24 cellular contexts compared by ENCODE assay signal in genomic region chr3:129736070-129736469, GRCh38.
A peak's percentile ranks its signal among the peaks of the same experiment; 100 is the strongest.
DNase-seq lines count a peak whose midpoint lies in the region; ATAC-seq, FAIRE-seq and TF ChIP-seq lines count a peak whose summit lies in the region.
"Had no signal": no experiment of that assay in that cellular context is flagged by ENCODE, and none has a peak within 500 bp of the region (broad histone marks: within the 10 kb centered on the region; RNA-seq: fewer than 3 reads in every experiment).

No MANE protein-coding gene starts in this region.

- DNase-seq in RWPE2 (ENCODE audit: low spot score) = no peak
- peak; percentile 23 for DNase-seq in epithelial cell of esophagus (ENCODE audit: low read depth)
- no peak for DNase-seq in keratinocyte (ENCODE audit: low read depth, low spot score)
- DNase-seq in stimulated activated effector memory CD8-positive, alpha-beta T cell treated with anti-CD3 and anti-CD28 coated beads, Interleukin-12 subunit alpha, Interleukin-12 subunit beta, amount 100 ng/mL, for 72 hours (ENCODE audit: low spot score in 2 of 2) = no peak
- no peak for DNase-seq in HuH-7 (ENCODE audit: low spot score)
- DNase-seq in pancreas = no peak
- DNase-seq: 8988T; ACHN; AML-193; BE2C; CD4-positive, alpha-beta T cell; CD8-positive, alpha-beta memory T cell; DMS53; DMS79 treated with DMSO at 0.1 percent for 48 hours; GF-D8; GOT3 had no signal

- H3K9me3 Mint-ChIP-seq in stimulated activated effector memory CD8-positive, alpha-beta T cell treated with anti-CD3 and anti-CD28 coated beads, Interleukin-12 subunit alpha, Interleukin-12 subunit beta, amount 100 ng/mL, for 72 hours = no peaks in the 10 kb centered on the region
- H3K9me3 Mint-ChIP-seq: CD14-positive monocyte; CD4-positive, alpha-beta T cell; CD8-positive, alpha-beta memory T cell had no signal

- ATAC-seq in RWPE2 (ENCODE audit: low read depth) (peak; percentile 73), pancreas (no peak), GM18520 (IDR thresholded peaks at IDR 0.05; ENCODE audit: unreplicated experiment) (no peak)
- ATAC-seq in stimulated activated effector memory CD8-positive, alpha-beta T cell treated with anti-CD3 and anti-CD28 coated beads, Interleukin-12 subunit alpha, Interleukin-12 subunit beta, amount 100 ng/mL, for 72 hours = no peak
- ATAC-seq: A549 had no signal

- no peaks in the 10 kb centered on the region for H3K36me3 Mint-ChIP-seq in stimulated activated effector memory CD8-positive, alpha-beta T cell treated with anti-CD3 and anti-CD28 coated beads, Interleukin-12 subunit alpha, Interleukin-12 subunit beta, amount 100 ng/mL, for 72 hours

- no peak overlapping the region for H3K4me3 Mint-ChIP-seq in stimulated activated effector memory CD8-positive, alpha-beta T cell treated with anti-CD3 and anti-CD28 coated beads, Interleukin-12 subunit alpha, Interleukin-12 subunit beta, amount 100 ng/mL, for 72 hours
- H3K4me3 Mint-ChIP-seq: CD14-positive monocyte; CD4-positive, alpha-beta T cell; CD8-positive, alpha-beta memory T cell had no signal

- FAIRE-seq in keratinocyte (lab: Jason Lieb, UNC) = peak; percentile 81
- no peak for FAIRE-seq in pancreas (lab: Jason Lieb, UNC)
- FAIRE-seq: A549, GM12891, GM18507, H54 had no signal

- no peaks in the 10 kb centered on the region for H3K4me1 Mint-ChIP-seq in stimulated activated effector memory CD8-positive, alpha-beta T cell treated with anti-CD3 and anti-CD28 coated beads, Interleukin-12 subunit alpha, Interleukin-12 subunit beta, amount 100 ng/mL, for 72 hours

- 0 out of 2 replicates have a peak, but pooled peaks cover 16% of the 10 kb centered on the region for H3K36me3 ChIP-seq in RWPE2 (ENCODE audit: low read depth)
- H3K36me3 ChIP-seq in keratinocyte (ENCODE audit: control insufficient read depth in 2 of 2, extremely low read depth in 1 of 2, insufficient read depth in 2 of 2, low read length in 2 of 2) = no peaks in the 10 kb centered on the region
- H3K36me3 ChIP-seq in pancreas = no peaks in the 10 kb centered on the region
- H3K36me3 ChIP-seq: BE2C, HAP-1 had no signal

- H2AFZ ChIP-seq in keratinocyte (ENCODE audit: control insufficient read depth, low read length) = no peak overlapping the region

- no peak overlapping the region for H3K4me2 ChIP-seq in keratinocyte (ENCODE audit: control insufficient read depth, extremely low read depth, insufficient read depth, low read depth, low read length)
- H3K4me2 ChIP-seq: A549; BLaER1 treated with 17β-estradiol and CSF1 and Interleukin-3, amounts not matched to agents 10 nM and 100 nM had no signal

- no peak for TF ChIP-seq CTCF in RWPE2 (IDR thresholded peaks at IDR 0.05; ENCODE audit: poor library complexity, severe bottlenecking)
- TF ChIP-seq CTCF in epithelial cell of esophagus (IDR thresholded peaks at IDR 0.05; ENCODE audit: insufficient read depth, low read depth, low read length, missing control alignments) = no peak
- TF ChIP-seq CTCF in keratinocyte (optimal IDR thresholded peaks at IDR 0.05 in 1 of 3, IDR thresholded peaks at IDR 0.05 in 1 of 3, conservative IDR thresholded peaks at IDR 0.05 in 1 of 3; ENCODE audit: extremely low read depth in 1 of 3, insufficient read depth in 2 of 3, low read length in 3 of 3) = no peak
- no peak for TF ChIP-seq CTCF in pancreas (IDR thresholded peaks at IDR 0.05)

- no peaks in the 10 kb centered on the region for H3K9me3 ChIP-seq in RWPE2 (ENCODE audit: severe bottlenecking)
- no peaks in the 10 kb centered on the region for H3K9me3 ChIP-seq in keratinocyte (ENCODE audit: control insufficient read depth, low read depth, low read length)
- no peaks in the 10 kb centered on the region for H3K9me3 ChIP-seq in pancreas
- H3K9me3 ChIP-seq: A549; BE2C; BLaER1 treated with 17β-estradiol and CSF1 and Interleukin-3, amounts not matched to agents 10 nM and 100 nM; HAP-1 had no signal

- H3K27ac Mint-ChIP-seq in stimulated activated effector memory CD8-positive, alpha-beta T cell treated with anti-CD3 and anti-CD28 coated beads, Interleukin-12 subunit alpha, Interleukin-12 subunit beta, amount 100 ng/mL, for 72 hours = peak overlapping the region; percentile 56
- H3K27ac Mint-ChIP-seq: CD14-positive monocyte; CD4-positive, alpha-beta T cell had no signal

- H3K9ac ChIP-seq in keratinocyte (ENCODE audit: control insufficient read depth, extremely low read depth, insufficient read depth, low read length) = no peak overlapping the region
- H3K9ac ChIP-seq: BLaER1 treated with 17β-estradiol and CSF1 and Interleukin-3, amounts not matched to agents 10 nM and 100 nM had no signal

- no peaks in the 10 kb centered on the region for H3K9me1 ChIP-seq in keratinocyte (ENCODE audit: control insufficient read depth, extremely low read depth, insufficient read depth, low read length)

- H3K4me3 ChIP-seq in RWPE2 (ENCODE audit: severe bottlenecking) (no peak overlapping the region), epithelial cell of esophagus (ENCODE audit: low read length) (no peak overlapping the region), keratinocyte (ENCODE audit: control insufficient read depth in 2 of 3, extremely low read depth in 1 of 3, insufficient read depth in 2 of 3, low read depth in 1 of 3, low read length in 3 of 3) (no peak overlapping the region), pancreas (no peak overlapping the region)
- H3K4me3 ChIP-seq: A549; BLaER1 treated with 17β-estradiol and CSF1 and Interleukin-3, amounts not matched to agents 10 nM and 100 nM; HAP-1 had no signal

- peaks cover 1% of the 10 kb centered on the region for H4K20me1 ChIP-seq in keratinocyte (ENCODE audit: control insufficient read depth, extremely low read depth, insufficient read depth, low read length)

- WGBS in pancreas, 2 donors = 86 to 89% methylated on average over 2 of the region's 2 CpGs

- intact Hi-C loops in pancreas (cut with DNase I) = no loop called here

- H3K27me3 ChIP-seq in RWPE2 (ENCODE audit: insufficient read depth, poor library complexity, severe bottlenecking) = no peaks in the 10 kb centered on the region
- H3K27me3 ChIP-seq in keratinocyte (ENCODE audit: control insufficient read depth, extremely low read depth, insufficient read depth, low read length) = no peaks in the 10 kb centered on the region
- no peaks in the 10 kb centered on the region for H3K27me3 ChIP-seq in pancreas
- H3K27me3 ChIP-seq: BE2C; BLaER1 treated with 17β-estradiol and CSF1 and Interleukin-3, amounts not matched to agents 10 nM and 100 nM had no signal

- H3K27ac ChIP-seq in RWPE2 (ENCODE audit: poor library complexity, severe bottlenecking) = no peak overlapping the region
- peak overlapping the region; percentile 38 for H3K27ac ChIP-seq in keratinocyte (ENCODE audit: control insufficient read depth, insufficient read depth, low read length)
- no peak overlapping the region for H3K27ac ChIP-seq in pancreas
- H3K27ac ChIP-seq: A549; BLaER1 treated with 17β-estradiol and CSF1 and Interleukin-3, amounts not matched to agents 10 nM and 100 nM had no signal

- dilution Hi-C loops in keratinocyte (cut with MboI; ENCODE audit: extremely low pct_ligation_motif_present, low sequenced_read_pairs) = no loop called here

- peaks cover 85% of the 10 kb centered on the region for H3K79me2 ChIP-seq in keratinocyte (ENCODE audit: control insufficient read depth, insufficient read depth, low read length)

- H3K4me1 ChIP-seq in RWPE2 (ENCODE audit: insufficient read depth, poor library complexity, severe bottlenecking) = no peaks in the 10 kb centered on the region
- peaks cover 25% of the 10 kb centered on the region for H3K4me1 ChIP-seq in keratinocyte (ENCODE audit: control insufficient read depth, extremely low read depth, insufficient read depth, low read length)
- H3K4me1 ChIP-seq in pancreas = peaks cover 0 to 4% (median 0%) of the 10 kb centered on the region in 3 donors
- H3K4me1 ChIP-seq: BE2C had no signal
